ENCODE assay signal across 26 cellular contexts in the genomic region with DNA sequence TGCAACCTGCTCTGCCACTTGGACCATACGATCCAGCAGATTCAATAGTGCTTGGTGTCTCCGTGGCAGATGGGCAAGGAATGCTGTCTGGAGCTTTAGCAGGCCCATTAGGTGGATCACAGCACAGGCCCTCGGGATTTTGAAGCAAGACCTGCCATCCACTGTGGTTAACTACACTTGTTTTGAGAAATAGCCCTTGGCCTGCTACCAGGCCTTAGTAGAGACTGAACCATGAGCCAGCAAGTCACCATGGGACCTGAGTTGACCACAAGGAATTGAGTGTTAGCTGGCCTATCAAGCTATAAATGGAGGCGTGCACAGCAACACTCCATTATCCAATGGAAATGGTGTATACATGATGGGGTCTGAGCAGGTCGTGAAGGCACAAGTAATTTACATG. TPM values are rescaled to one million over a fixed set of nuclear protein-coding genes. Genes with fewer than 3 reads are reported as not detected.
"Had no signal": no experiment of that assay in that cellular context is flagged by ENCODE, and none has a peak within 500 bp of the region (broad histone marks: within the 10 kb centered on the region; RNA-seq: fewer than 3 reads in every experiment).

No MANE protein-coding gene starts in this region.

- H3K27me3 ChIP-seq: colonic mucosa, dorsolateral prefrontal cortex, esophagus squamous epithelium, foreskin keratinocyte, gastrocnemius medialis, heart left ventricle, heart right ventricle, hepatocyte had no signal

- ATAC-seq: effector memory CD8-positive, alpha-beta T cell; esophagus mucosa; gastrocnemius medialis; gastroesophageal sphincter; heart left ventricle; heart right ventricle had no signal

- H3K79me2 ChIP-seq: hepatocyte had no signal

- H3K4me3 Mint-ChIP-seq: dendritic cell treated with granulocyte-macrophage colony-stimulating factor and Interleukin-4, amounts not matched to agents 40 ng/mL and 50 ng/mL, for 4 days; effector memory CD8-positive, alpha-beta T cell; endodermal cell had no signal

- DNase-seq: colonic mucosa; cortex of kidney; dorsolateral prefrontal cortex; effector CD4-positive, alpha-beta T cell; effector CD8-positive, alpha-beta T cell; effector memory CD4-positive, alpha-beta T cell; effector memory CD8-positive, alpha-beta T cell; endodermal cell; erythroblast; esophagus squamous epithelium; foreskin melanocyte; gastrocnemius medialis; glutamatergic neuron; head of caudate nucleus; heart left ventricle; heart right ventricle had no signal

- FAIRE-seq: endometrium, frontal cortex had no signal

- H3K4me2 ChIP-seq: hepatocyte had no signal

- H3K4me3 ChIP-seq: colonic mucosa, coronary artery, dorsolateral prefrontal cortex, esophagus muscularis mucosa, esophagus squamous epithelium, gastrocnemius medialis, gastroesophageal sphincter, heart left ventricle, heart right ventricle, hepatocyte had no signal

- H3K27me3 Mint-ChIP-seq: dendritic cell treated with granulocyte-macrophage colony-stimulating factor and Interleukin-4, amounts not matched to agents 40 ng/mL and 50 ng/mL, for 4 days; effector memory CD8-positive, alpha-beta T cell had no signal

- H3K9me3 Mint-ChIP-seq: dendritic cell treated with granulocyte-macrophage colony-stimulating factor and Interleukin-4, amounts not matched to agents 40 ng/mL and 50 ng/mL, for 4 days; effector memory CD8-positive, alpha-beta T cell had no signal

- H2AFZ ChIP-seq: hepatocyte had no signal

- H3K27ac ChIP-seq: colonic mucosa, coronary artery, dorsolateral prefrontal cortex, epithelial cell of prostate, esophagus muscularis mucosa, esophagus squamous epithelium, foreskin keratinocyte, gastrocnemius medialis, gastroesophageal sphincter, heart left ventricle, heart right ventricle, hepatocyte had no signal

- H3K4me1 ChIP-seq: colonic mucosa, foreskin keratinocyte, gastrocnemius medialis, gastroesophageal sphincter had no signal

- H3K9me3 ChIP-seq: colonic mucosa, esophagus muscularis mucosa, esophagus squamous epithelium, gastrocnemius medialis, gastroesophageal sphincter, heart right ventricle had no signal

- H3K27ac Mint-ChIP-seq: dendritic cell treated with granulocyte-macrophage colony-stimulating factor and Interleukin-4, amounts not matched to agents 40 ng/mL and 50 ng/mL, for 4 days; effector memory CD8-positive, alpha-beta T cell; endodermal cell had no signal

- H3K36me3 ChIP-seq: colonic mucosa, esophagus muscularis mucosa, esophagus squamous epithelium, gastrocnemius medialis, gastroesophageal sphincter, heart left ventricle, heart right ventricle had no signal

RNA-seq across cellular contexts. Expression of a gene that starts 14.5 kb away (rescaled TPM):
- total RNA-seq: foreskin keratinocyte had no signal
- polyA plus RNA-seq: foreskin keratinocyte had no signal
